24 cellular contexts compared by ENCODE assay signal in genomic region chr9:21609506-21609905, GRCh38.
"Had no signal": no experiment of that assay in that cellular context is flagged by ENCODE, and none has a peak within 500 bp of the region (broad histone marks: within the 10 kb centered on the region; RNA-seq: fewer than 3 reads in every experiment).

No MANE protein-coding gene starts in this region.

- H3K9me3 ChIP-seq: adrenal gland, body of pancreas, esophagus squamous epithelium, gastroesophageal sphincter, heart right ventricle had no signal

- H3K9me3 Mint-ChIP-seq: activated CD4-positive, alpha-beta memory T cell treated with anti-CD3 and anti-CD28 coated beads for 36 hours; activated naive CD8-positive, alpha-beta T cell treated with anti-CD3 and anti-CD28 coated beads, Interleukin-2, amount 50 U/mL, for 24 hours; activated T-cell treated with anti-CD3 and anti-CD28 coated beads, Interleukin-2, amount 50 U/mL, for 4 hours; activated T-helper 17 cell treated with anti-CD3 and anti-CD28 coated beads, Interleukin-2, amount 50 U/mL, for 72 hours had no signal

- H3K79me2 ChIP-seq: hepatocyte had no signal

- H3K4me1 ChIP-seq: adrenal gland, body of pancreas, gastroesophageal sphincter, heart right ventricle had no signal

- H3K27ac ChIP-seq: adrenal gland, body of pancreas, gastroesophageal sphincter, heart right ventricle, hepatocyte had no signal

- DNase-seq: activated CD4-positive, alpha-beta memory T cell treated with anti-CD3 and anti-CD28 coated beads for 36 hours; activated CD4-positive, alpha-beta T cell treated with anti-CD3 and anti-CD28 coated beads for 36 hours; activated CD4-positive, alpha-beta T cell treated with anti-CD3 and anti-CD28 coated beads, Interleukin-2, amount 10 ng/mL, durations not matched to agents 24 days and 14 days; activated CD4-positive, CD25-positive, alpha-beta regulatory T cell; activated CD4-positive, CD25-positive, alpha-beta regulatory T cell treated with anti-CD3 and anti-CD28 coated beads, Interleukin-2, amount 50 U/mL, for 72 hours; activated effector memory CD4-positive, alpha-beta T cell treated with Interleukin-2 at 50 U/mL for 16 hours; activated gamma-delta T cell treated with Interleukin-2 at 50 U/mL for 16 hours; activated naive CD4-positive, alpha-beta T cell treated with Interleukin-2 at 50 U/mL for 16 hours; activated naive CD8-positive, alpha-beta T cell treated with anti-CD3 and anti-CD28 coated beads, Interleukin-2, amount 50 U/mL, for 24 hours; activated T-cell treated with anti-CD3 and anti-CD28 coated beads, Interleukin-2, amount 50 U/mL, for 4 hours; adrenal gland; amygdala; aorta; body of pancreas; caudate nucleus; effector CD8-positive, alpha-beta T cell; esophagus squamous epithelium; foreskin melanocyte; heart right ventricle; T-helper 2 cell had no signal

- H3K27me3 ChIP-seq: adrenal gland, body of pancreas, esophagus squamous epithelium, hepatocyte had no signal

- H3K36me3 ChIP-seq: adrenal gland, esophagus squamous epithelium, gastroesophageal sphincter, heart right ventricle had no signal

- H3K4me3 ChIP-seq: adrenal gland, body of pancreas, esophagus squamous epithelium, gastroesophageal sphincter, heart right ventricle, hepatocyte had no signal

- H3K27ac Mint-ChIP-seq: activated CD4-positive, alpha-beta memory T cell treated with anti-CD3 and anti-CD28 coated beads for 36 hours; activated CD4-positive, alpha-beta T cell treated with anti-CD3 and anti-CD28 coated beads for 36 hours; activated CD4-positive, alpha-beta T cell treated with anti-CD3 and anti-CD28 coated beads, Interleukin-2, amount 10 ng/mL, durations not matched to agents 24 days and 14 days; activated naive CD4-positive, alpha-beta T cell treated with anti-CD3 and anti-CD28 coated beads, Interleukin-2, amount 50 U/mL, for 72 hours; activated naive CD8-positive, alpha-beta T cell treated with anti-CD3 and anti-CD28 coated beads, Interleukin-2, amount 50 U/mL, for 24 hours; activated T-helper 17 cell treated with anti-CD3 and anti-CD28 coated beads, Interleukin-2, amount 50 U/mL, for 72 hours had no signal

- H3K4me3 Mint-ChIP-seq: activated CD4-positive, alpha-beta memory T cell treated with anti-CD3 and anti-CD28 coated beads for 36 hours; activated CD4-positive, alpha-beta T cell treated with anti-CD3 and anti-CD28 coated beads for 36 hours; activated CD4-positive, alpha-beta T cell treated with anti-CD3 and anti-CD28 coated beads, Interleukin-2, amount 10 ng/mL, durations not matched to agents 24 days and 14 days; activated naive CD8-positive, alpha-beta T cell treated with anti-CD3 and anti-CD28 coated beads, Interleukin-2, amount 50 U/mL, for 24 hours; activated T-cell treated with anti-CD3 and anti-CD28 coated beads, Interleukin-2, amount 50 U/mL, for 4 hours; activated T-helper 17 cell treated with anti-CD3 and anti-CD28 coated beads, Interleukin-2, amount 50 U/mL, for 72 hours had no signal

- H3K4me2 ChIP-seq: hepatocyte had no signal

- ATAC-seq: activated CD4-positive, alpha-beta T cell treated with anti-CD3 and anti-CD28 coated beads for 36 hours; activated naive CD4-positive, alpha-beta T cell treated with anti-CD3 and anti-CD28 coated beads, Interleukin-2, amount 50 U/mL, for 72 hours; activated naive CD8-positive, alpha-beta T cell treated with anti-CD3 and anti-CD28 coated beads, Interleukin-2, amount 50 U/mL, for 24 hours; activated T-cell treated with anti-CD3 and anti-CD28 coated beads, Interleukin-2, amount 50 U/mL, for 4 hours; activated T-helper 17 cell treated with anti-CD3 and anti-CD28 coated beads, Interleukin-2, amount 50 U/mL, for 72 hours; body of pancreas; gastroesophageal sphincter; heart right ventricle had no signal

- H3K27me3 Mint-ChIP-seq: activated CD4-positive, alpha-beta memory T cell treated with anti-CD3 and anti-CD28 coated beads for 36 hours; activated CD4-positive, alpha-beta T cell treated with anti-CD3 and anti-CD28 coated beads for 36 hours; activated naive CD8-positive, alpha-beta T cell treated with anti-CD3 and anti-CD28 coated beads, Interleukin-2, amount 50 U/mL, for 24 hours; activated T-helper 17 cell treated with anti-CD3 and anti-CD28 coated beads, Interleukin-2, amount 50 U/mL, for 72 hours had no signal

- H3K36me3 Mint-ChIP-seq: activated CD4-positive, alpha-beta memory T cell treated with anti-CD3 and anti-CD28 coated beads for 36 hours had no signal

- H2AFZ ChIP-seq: hepatocyte had no signal
